Comparison of ENCODE assay signal across 1 cellular context in genomic region chr7:148964510-148965267, GRCh38.
A peak's percentile ranks its signal among the peaks of the same experiment; 100 is the strongest.
TF ChIP-seq lines count a peak whose summit lies in the region.

No MANE protein-coding gene starts in this region.

TF ChIP-seq in HepG2, 621 proteins besides CTCF, POLR2A, EP300 and RAD21 (continued from another document and continues in another):
- TF ChIP-seq ZNF280D (CRISPR knock-in tag; IDR thresholded peaks at IDR 0.05) (no peak), ZNF275 (CRISPR knock-in tag; IDR thresholded peaks at IDR 0.05; ENCODE audit: borderline replicate concordance) (no peak), ZNF766 (CRISPR knock-in tag; IDR thresholded peaks at IDR 0.05; ENCODE audit: borderline replicate concordance) (no peak), ZXDC (CRISPR knock-in tag; IDR thresholded peaks at IDR 0.05) (no peak), SOX5 (CRISPR knock-in tag; IDR thresholded peaks at IDR 0.05; ENCODE audit: borderline replicate concordance) (no peak), ZNF749 (CRISPR knock-in tag; IDR thresholded peaks at IDR 0.05; ENCODE audit: borderline replicate concordance) (no peak), KLF13 (CRISPR knock-in tag; IDR thresholded peaks at IDR 0.05) (no peak), ATF2 (CRISPR knock-in tag; IDR thresholded peaks at IDR 0.05) (no peak), ZNF770 (CRISPR knock-in tag; IDR thresholded peaks at IDR 0.05) (peak; percentile 53; the same call in 1 of the 2 replicates), ZBTB21 (CRISPR knock-in tag; IDR thresholded peaks at IDR 0.05) (no peak), MTF2 (CRISPR knock-in tag; IDR thresholded peaks at IDR 0.05; ENCODE audit: borderline replicate concordance) (no peak), ZNF704 (CRISPR knock-in tag; IDR thresholded peaks at IDR 0.05; ENCODE audit: borderline replicate concordance) (no peak), TOE1 (CRISPR knock-in tag; IDR thresholded peaks at IDR 0.05) (no peak), ZNF121 (CRISPR knock-in tag; IDR thresholded peaks at IDR 0.05) (peak; percentile 58; the same call in 1 of the 2 replicates), SAP130 (CRISPR knock-in tag; IDR thresholded peaks at IDR 0.05; ENCODE audit: low read depth) (0 out of 2 replicates have a peak, but pooled peaks have one; percentile 8), MNT (IDR thresholded peaks at IDR 0.05) (no peak), GATAD2A (CRISPR knock-in tag; IDR thresholded peaks at IDR 0.05) (no peak), FOXP4 (CRISPR knock-in tag; IDR thresholded peaks at IDR 0.05) (no peak), ZNF572 (CRISPR knock-in tag; IDR thresholded peaks at IDR 0.05) (no peak), POLR2AphosphoS5 (IDR thresholded peaks at IDR 0.05; ENCODE audit: low read depth, low read length) (no peak), CBX1 (IDR thresholded peaks at IDR 0.05; ENCODE audit: low read depth) (peak; percentile 19), ZNF512B (CRISPR knock-in tag; IDR thresholded peaks at IDR 0.05; ENCODE audit: borderline replicate concordance) (no peak), ZNF781 (CRISPR knock-in tag; IDR thresholded peaks at IDR 0.05; ENCODE audit: borderline replicate concordance, not compliant biosample characterization) (no peak), CBX2 (IDR thresholded peaks at IDR 0.05; ENCODE audit: low read depth, low read length) (no peak), CBX2 (CRISPR knock-in tag; IDR thresholded peaks at IDR 0.05; ENCODE audit: low read depth) (no peak), ZNF512 (CRISPR knock-in tag; IDR thresholded peaks at IDR 0.05) (no peak), HHEX (CRISPR knock-in tag; IDR thresholded peaks at IDR 0.05) (no peak), SMARCC2 (IDR thresholded peaks at IDR 0.05) (no peak), KLF9 (CRISPR knock-in tag; IDR thresholded peaks at IDR 0.05; ENCODE audit: low read depth) (no peak), ZNF20 (CRISPR knock-in tag; IDR thresholded peaks at IDR 0.05) (no peak), CC2D1A (CRISPR knock-in tag; IDR thresholded peaks at IDR 0.05) (no peak), PRMT3 (CRISPR knock-in tag; IDR thresholded peaks at IDR 0.05; ENCODE audit: borderline replicate concordance, low read depth) (no peak), ZNF784 (CRISPR knock-in tag; IDR thresholded peaks at IDR 0.05; ENCODE audit: borderline replicate concordance) (no peak)
